1 cellular context compared by ENCODE assay signal in genomic region chr1:226884116-226884515, GRCh38.
A peak's percentile ranks its signal among the peaks of the same experiment; 100 is the strongest.
TF ChIP-seq lines count a peak whose summit lies in the region.

No MANE protein-coding gene starts in this region.

TF ChIP-seq in GM12878, 131 proteins besides CTCF, POLR2A, EP300 and RAD21:
- TF ChIP-seq ESRRA (IDR thresholded peaks at IDR 0.05; ENCODE audit: low read length) (no peak), HDAC2 (IDR thresholded peaks at IDR 0.05) (no peak), PRDM15 (CRISPR knock-in tag; IDR thresholded peaks at IDR 0.05) (no peak), NR2C1 (IDR thresholded peaks at IDR 0.05) (no peak), CBX3 (IDR thresholded peaks at IDR 0.05; ENCODE audit: borderline replicate concordance, low read depth) (no peak), CHD4 (IDR thresholded peaks at IDR 0.05) (no peak), BHLHE40 (IDR thresholded peaks at IDR 0.05; ENCODE audit: borderline replicate concordance in 1 of 2, low read depth in 2 of 2, low read length in 1 of 2) (peak in 1 of 2 experiments; percentile 19; a peak in 1 of 4 replicates), RB1 (IDR thresholded peaks at IDR 0.05; ENCODE audit: borderline replicate concordance) (no peak), ZNF622 (IDR thresholded peaks at IDR 0.05) (no peak), POLR2AphosphoS5 (IDR thresholded peaks at IDR 0.05; ENCODE audit: low read length) (no peak), IKZF2 (IDR thresholded peaks at IDR 0.05) (no peak), CHD1 (IDR thresholded peaks at IDR 0.05; ENCODE audit: low read depth, low read length) (no peak), RAD51 (IDR thresholded peaks at IDR 0.05) (no peak), SPI1 (IDR thresholded peaks at IDR 0.05; ENCODE audit: borderline replicate concordance, insufficient read depth, low read depth, low read length) (peak; percentile 53; the same call in 1 of the 2 replicates)
